19 cellular contexts compared by ENCODE assay signal in genomic region chr20:44547419-44547818, GRCh38. TPM values are rescaled to one million over a fixed set of nuclear protein-coding genes. Genes with fewer than 3 reads are reported as not detected.
DNase-seq lines count a peak whose midpoint lies in the region; ATAC-seq and TF ChIP-seq lines count a peak whose summit lies in the region.
"Had no signal": no experiment of that assay in that cellular context is flagged by ENCODE, and none has a peak within 500 bp of the region (broad histone marks: within the 10 kb centered on the region; RNA-seq: fewer than 3 reads in every experiment).

No MANE protein-coding gene starts in this region.

- H3K27me3 Mint-ChIP-seq in WTC11 (ENCODE audit: low read depth) (no peaks in the 10 kb centered on the region), nephron (ENCODE audit: low read depth) (no peaks in the 10 kb centered on the region)

- H3K27ac ChIP-seq in esophagus squamous epithelium (peak overlapping the region in 3 of 4 donors; percentile 50 to 73 (median 65)), transverse colon (peak overlapping the region; percentile 1 to 65 (median 40))
- H3K27ac ChIP-seq: HL-60, RWPE1 had no signal

- no peaks in the 10 kb centered on the region for H3K36me3 ChIP-seq in esophagus squamous epithelium
- no peaks in the 10 kb centered on the region for H3K36me3 ChIP-seq in transverse colon

- peaks cover 2% of the 10 kb centered on the region; the same call in 1 of the 2 replicates for H3K4me1 Mint-ChIP-seq in WTC11
- H3K4me1 Mint-ChIP-seq in nephron = peaks cover 43% of the 10 kb centered on the region
- H3K4me1 Mint-ChIP-seq: CD4-positive, CD25-positive, alpha-beta regulatory T cell had no signal

- CTCF ChIA-PET in WTC11 (lab: Charles Lee) = no interaction called here

- TF ChIP-seq POLR2A in esophagus squamous epithelium (IDR thresholded peaks at IDR 0.05) (no peak), transverse colon (IDR thresholded peaks at IDR 0.05) (no peak)

- DNase-seq in WTC11 (ENCODE audit: low spot score) (no peak), esophagus squamous epithelium (lab: John Stamatoyannopoulos, UW) (no peak), transverse colon (no peak), A172 (ENCODE audit: low spot score) (no peak), GF-D8 (lab: John Stamatoyannopoulos, UW) (no peak), GM03348 (ENCODE audit: low spot score) (no peak)
- DNase-seq: CD4-positive, CD25-positive, alpha-beta regulatory T cell; DMS79 treated with DMSO at 0.1 percent for 48 hours; KG1; NCI-H1105; NCI-H146; NCI-H2029; NCI-H226; NCI-H510A treated with DMSO at 0.1 percent for 48 hours; NCI-H748 treated with DMSO at 0.1 percent for 48 hours; SIG-M5 had no signal

- intact Hi-C loops in esophagus squamous epithelium (cut with DNase I) = no loop called here
- intact Hi-C loops in transverse colon (cut with DNase I; ENCODE audit: low total_unique reads) = no loop called here

- H3K4me1 ChIP-seq in esophagus squamous epithelium (peaks cover 0 to 37% (median 10%) of the 10 kb centered on the region in 3 donors), transverse colon (peaks cover 5 to 44% (median 16%) of the 10 kb centered on the region in 4 donors)

- H3K4me3 Mint-ChIP-seq in WTC11 (no peak overlapping the region), nephron (no peak overlapping the region)
- H3K4me3 Mint-ChIP-seq: CD4-positive, CD25-positive, alpha-beta regulatory T cell had no signal

- H3K27ac Mint-ChIP-seq in WTC11 = peak overlapping the region; percentile 59; the same call in 1 of the 2 replicates
- peak overlapping the region; percentile 65 to 94 (median 93) for H3K27ac Mint-ChIP-seq in nephron
- H3K27ac Mint-ChIP-seq: CD4-positive, CD25-positive, alpha-beta regulatory T cell had no signal

- no peak for TF ChIP-seq EP300 in transverse colon (IDR thresholded peaks at IDR 0.05; ENCODE audit: low read depth)

- H3K36me3 Mint-ChIP-seq in WTC11 (no peaks in the 10 kb centered on the region), nephron (ENCODE audit: low read depth) (no peaks in the 10 kb centered on the region)
- H3K36me3 Mint-ChIP-seq: CD4-positive, CD25-positive, alpha-beta regulatory T cell had no signal

- H3K9me3 ChIP-seq in esophagus squamous epithelium = no peaks in the 10 kb centered on the region
- H3K9me3 ChIP-seq in transverse colon = no peaks in the 10 kb centered on the region

- in situ Hi-C loops in transverse colon (cut with MboI; ENCODE audit: low pct_ligation_motif_present in 1 of 4, low pct_unique_long_range_greater_than_20kb in 1 of 4, low sequenced_read_pairs in 3 of 4) = no loop called here

- H3K27me3 ChIP-seq in esophagus squamous epithelium (no peaks in the 10 kb centered on the region), transverse colon (no peaks in the 10 kb centered on the region)

- H3K4me3 ChIP-seq in esophagus squamous epithelium = no peak overlapping the region
- no peak overlapping the region for H3K4me3 ChIP-seq in transverse colon

- ATAC-seq in WTC11 = no peak

- TF ChIP-seq CTCF in WTC11 (IDR thresholded peaks at IDR 0.05) (no peak), esophagus squamous epithelium (IDR thresholded peaks at IDR 0.05) (no peak), nephron (IDR thresholded peaks at IDR 0.05; ENCODE audit: unreplicated experiment in 3 of 3) (no peak), transverse colon (IDR thresholded peaks at IDR 0.05) (no peak)

- POLR2A ChIA-PET in WTC11 (lab: Charles Lee) = no interaction called here

- WGBS in esophagus squamous epithelium, 2 donors = 79 to 93% methylated on average over 8 of the region's 8 CpGs
- WGBS in transverse colon (ENCODE audit: low coverage in 1 of 2), 2 donors = 99% methylated on average over 8 of the region's 8 CpGs; no CpG with 5 or more reads in 1 of the 2 donors

- H3K9me3 Mint-ChIP-seq in WTC11 (no peaks in the 10 kb centered on the region), nephron (no peaks in the 10 kb centered on the region)
- H3K9me3 Mint-ChIP-seq: CD4-positive, CD25-positive, alpha-beta regulatory T cell had no signal

TF ChIP-seq in WTC11, 78 proteins besides CTCF, POLR2A, EP300 and RAD21:
- TF ChIP-seq SMAD3 (CRISPR knock-in tag; IDR thresholded peaks at IDR 0.05; ENCODE audit: borderline replicate concordance) = no peak
- TF ChIP-seq ERG (CRISPR knock-in tag; IDR thresholded peaks at IDR 0.05) = no peak
- no peak for TF ChIP-seq CREM (CRISPR knock-in tag; IDR thresholded peaks at IDR 0.05)
- TF ChIP-seq ZNF121 (CRISPR knock-in tag; IDR thresholded peaks at IDR 0.05) = no peak
- no peak for TF ChIP-seq ZNF396 (CRISPR knock-in tag; IDR thresholded peaks at IDR 0.05; ENCODE audit: borderline replicate concordance)
- no peak for TF ChIP-seq MYBL2 (CRISPR knock-in tag; IDR thresholded peaks at IDR 0.05)
- TF ChIP-seq, protein P1, sequence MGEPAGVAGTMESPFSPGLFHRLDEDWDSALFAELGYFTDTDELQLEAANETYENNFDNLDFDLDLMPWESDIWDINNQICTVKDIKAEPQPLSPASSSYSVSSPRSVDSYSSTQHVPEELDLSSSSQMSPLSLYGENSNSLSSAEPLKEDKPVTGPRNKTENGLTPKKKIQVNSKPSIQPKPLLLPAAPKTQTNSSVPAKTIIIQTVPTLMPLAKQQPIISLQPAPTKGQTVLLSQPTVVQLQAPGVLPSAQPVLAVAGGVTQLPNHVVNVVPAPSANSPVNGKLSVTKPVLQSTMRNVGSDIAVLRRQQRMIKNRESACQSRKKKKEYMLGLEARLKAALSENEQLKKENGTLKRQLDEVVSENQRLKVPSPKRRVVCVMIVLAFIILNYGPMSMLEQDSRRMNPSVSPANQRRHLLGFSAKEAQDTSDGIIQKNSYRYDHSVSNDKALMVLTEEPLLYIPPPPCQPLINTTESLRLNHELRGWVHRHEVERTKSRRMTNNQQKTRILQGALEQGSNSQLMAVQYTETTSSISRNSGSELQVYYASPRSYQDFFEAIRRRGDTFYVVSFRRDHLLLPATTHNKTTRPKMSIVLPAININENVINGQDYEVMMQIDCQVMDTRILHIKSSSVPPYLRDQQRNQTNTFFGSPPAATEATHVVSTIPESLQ (CRISPR knock-in tag; IDR thresholded peaks at IDR 0.05) = no peak
- TF ChIP-seq JAZF1 (CRISPR knock-in tag; IDR thresholded peaks at IDR 0.05) = no peak
- no peak for TF ChIP-seq NFE2L1 (CRISPR knock-in tag; IDR thresholded peaks at IDR 0.05)
- TF ChIP-seq TCF7 (CRISPR knock-in tag; IDR thresholded peaks at IDR 0.05; ENCODE audit: low read depth) = no peak
- TF ChIP-seq E2F4 (CRISPR knock-in tag; IDR thresholded peaks at IDR 0.05; ENCODE audit: borderline replicate concordance, low read depth) = no peak
- no peak for TF ChIP-seq ZNF512 (CRISPR knock-in tag; IDR thresholded peaks at IDR 0.05; ENCODE audit: borderline replicate concordance)

RNA-seq across cellular contexts. Expression of gene SERINC3, which starts 25.5 kb away (rescaled TPM):
- total RNA-seq in WTC11 (2021) (38.2 to 41.3 TPM (median 38.6 TPM) in 3 replicates), esophagus squamous epithelium (10 to 100 TPM; 41.7 to 83.9 (median 59.4) TPM), transverse colon (10 to 100 TPM; 19.3 to 85.7 (median 53.1) TPM)
- total RNA-seq in A172 (2014; rRNA removed; shearing (Covaris generic)) = 88.0 and 103 TPM in 2 replicates

RNA-seq across cellular contexts. Expression of gene PKIG, which starts 35.0 kb away (rescaled TPM):
- 22.7 to 28.1 TPM (median 24.4 TPM) in 3 replicates for total RNA-seq in WTC11 (2021)
- 10 to 100 TPM; 11.0 to 80.1 (median 19.4) TPM for total RNA-seq in esophagus squamous epithelium
- 100 to 1,000 TPM in 1 of 4 donors, 10 to 100 TPM in 3; 40.8 to 106 (median 80.4) TPM for total RNA-seq in transverse colon
- 139 and 149 TPM in 2 replicates for total RNA-seq in A172 (2014; rRNA removed; shearing (Covaris generic))
